ENCODE assay signal across 15 cellular contexts in the genomic region with DNA sequence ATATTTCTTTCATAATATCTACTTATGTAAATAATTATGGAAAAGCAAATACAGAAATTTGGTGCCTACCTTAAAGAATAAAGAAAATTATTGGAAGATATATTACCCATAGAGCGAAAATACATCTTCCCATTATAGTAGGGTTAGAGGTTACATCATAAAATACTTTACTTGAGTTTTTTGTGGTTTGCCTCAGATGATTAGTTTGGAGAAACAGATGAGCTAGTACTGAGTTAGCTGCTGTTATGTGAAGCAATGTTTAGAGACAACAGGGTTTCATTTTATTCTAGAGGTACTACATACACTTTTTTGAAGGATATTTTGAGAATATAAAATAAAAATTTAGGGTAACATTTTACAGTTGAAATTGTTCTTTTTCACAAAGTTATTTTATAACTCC. TPM values are rescaled to one million over a fixed set of nuclear protein-coding genes. Genes with fewer than 3 reads are reported as not detected.
DNase-seq lines count a peak whose midpoint lies in the region; ATAC-seq and TF ChIP-seq lines count a peak whose summit lies in the region.
"Had no signal": no experiment of that assay in that cellular context is flagged by ENCODE, and none has a peak within 500 bp of the region (broad histone marks: within the 10 kb centered on the region; RNA-seq: fewer than 3 reads in every experiment).

No MANE protein-coding gene starts in this region.

- H3K14ac ChIP-seq in trophoblast cell (ENCODE audit: low read length): no peak overlapping the region

- no peak overlapping the region for H3K23ac ChIP-seq in trophoblast cell (ENCODE audit: low read length)

- H4K91ac ChIP-seq in trophoblast cell (ENCODE audit: low read depth, low read length): no peak overlapping the region

- H3K79me1 ChIP-seq in trophoblast cell (ENCODE audit: low read length): peaks cover 24% of the 10 kb centered on the region

- no peak overlapping the region for H3K4me2 ChIP-seq in trophoblast cell (ENCODE audit: low read length)
- H3K4me2 ChIP-seq: BLaER1 had no signal

- ATAC-seq in heart right ventricle: no peak
- no peak for ATAC-seq in upper lobe of right lung
- ATAC-seq in HG02981 (IDR thresholded peaks at IDR 0.05; ENCODE audit: unreplicated experiment): no peak
- ATAC-seq: left cardiac atrium had no signal

- H2BK12ac ChIP-seq in trophoblast cell (ENCODE audit: low read length): no peak overlapping the region

- no peak overlapping the region for H2BK120ac ChIP-seq in trophoblast cell (ENCODE audit: insufficient read depth, low read length, poor library complexity)

- peak overlapping the region in 9 of 10 donors; percentile 6 to 99 (median 97) for H3K27ac ChIP-seq in heart right ventricle
- peak overlapping the region; percentile 4 for H3K27ac ChIP-seq in upper lobe of right lung
- no peak overlapping the region for H3K27ac ChIP-seq in trophoblast cell (ENCODE audit: low read depth, low read length)
- H3K27ac ChIP-seq: BLaER1 had no signal

- no peak overlapping the region for H3K9ac ChIP-seq in trophoblast cell (ENCODE audit: low read length)
- H3K9ac ChIP-seq: BLaER1 had no signal

- H3K4me1 ChIP-seq in heart right ventricle (peaks cover 0 to 44% (median 24%) of the 10 kb centered on the region in 9 donors), upper lobe of right lung (peaks cover 13% of the 10 kb centered on the region), trophoblast cell (ENCODE audit: control insufficient read depth in 1 of 2, insufficient read depth in 2 of 2, low read length in 2 of 2) (no peaks in the 10 kb centered on the region)

- no peak overlapping the region for H2BK5ac ChIP-seq in trophoblast cell (ENCODE audit: low read depth, low read length, poor library complexity)

- H3K9me3 ChIP-seq in heart right ventricle (no peaks in the 10 kb centered on the region), upper lobe of right lung (no peaks in the 10 kb centered on the region), trophoblast cell (ENCODE audit: insufficient read depth, low read depth, low read length) (no peaks in the 10 kb centered on the region)
- H3K9me3 ChIP-seq: BLaER1 had no signal

- WGBS in heart right ventricle, 2 donors: 87 to 89% methylated on average over 1 of the region's 1 CpG
- WGBS in trophoblast cell (ENCODE audit: extremely low coverage, insufficient coverage, insufficient read length): no CpG with 5 or more reads among the region's 1 CpG

- no peaks in the 10 kb centered on the region for H3K36me3 ChIP-seq in heart right ventricle
- H3K36me3 ChIP-seq in upper lobe of right lung: no peaks in the 10 kb centered on the region
- H3K36me3 ChIP-seq in trophoblast cell (ENCODE audit: control insufficient read depth in 1 of 2, insufficient read depth in 2 of 2, low read length in 2 of 2): peaks cover 0 to 3% of the 10 kb centered on the region in 2 experiments
- H3K36me3 ChIP-seq: BLaER1 had no signal

- H3K18ac ChIP-seq in trophoblast cell (ENCODE audit: low read length): no peak overlapping the region

- intact Hi-C loops in heart right ventricle (cut with DNase I): loop anchor here in 6 of 10 donors (5.0 to 10.0 kb wide), 3 partner anchors 34 to 724 kb away; no protein-coding TSS in a partner anchor
- intact Hi-C loops in cardiac septum (cut with DNase I): loop anchor here (10.0 kb wide), 2 partner anchors 194 to 424 kb away; no protein-coding TSS in a partner anchor
- intact Hi-C loops in upper lobe of right lung (cut with DNase I): no loop called here

- DNase-seq in heart right ventricle: no peak
- no peak for DNase-seq in cardiac septum (ENCODE audit: low spot score)
- DNase-seq in OCI-M1 (lab: John Stamatoyannopoulos, UW): peak; percentile 82
- peak; percentile 70 for DNase-seq in fibroblast of mammary gland (ENCODE audit: low read depth)
- DNase-seq in upper lobe of right lung: no peak
- no peak for DNase-seq in trophoblast cell
- no peak for DNase-seq in NCI-H82 treated with DMSO at 0.1 percent for 48 hours (lab: John Stamatoyannopoulos, UW; ENCODE audit: unreplicated experiment)
- DNase-seq: activated T-cell treated with anti-CD3 and anti-CD28 coated beads, Interleukin-2, amount 50 U/mL, for 24 hours; HFFc6; left cardiac atrium; MM.1S; NK-92 treated with Interleukin-12 subunit alpha and Interleukin-12 subunit beta, amount 100 ng/mL, for 24 hours; occipital lobe had no signal

- no peak overlapping the region for H2AFZ ChIP-seq in trophoblast cell (ENCODE audit: insufficient read depth, low read length, poor library complexity)

- H3K79me2 ChIP-seq in trophoblast cell (ENCODE audit: control insufficient read depth, insufficient read depth, low read length, poor library complexity): peaks cover 23% of the 10 kb centered on the region

- no peak overlapping the region for H2AK5ac ChIP-seq in trophoblast cell (ENCODE audit: low read length)

- H4K12ac ChIP-seq in trophoblast cell (ENCODE audit: low read depth, low read length): no peak overlapping the region

- no peak overlapping the region for H3K4ac ChIP-seq in trophoblast cell (ENCODE audit: low read depth, low read length)

- TF ChIP-seq CTCF in heart right ventricle (IDR thresholded peaks at IDR 0.05) (no peak), fibroblast of mammary gland (conservative IDR thresholded peaks at IDR 0.05; ENCODE audit: control insufficient read depth, insufficient read depth, low read depth, low read length) (no peak), upper lobe of right lung (IDR thresholded peaks at IDR 0.05) (no peak)

- no peaks in the 10 kb centered on the region for H3K27me3 ChIP-seq in heart right ventricle
- H3K27me3 ChIP-seq in upper lobe of right lung: no peaks in the 10 kb centered on the region
- no peaks in the 10 kb centered on the region for H3K27me3 ChIP-seq in trophoblast cell (ENCODE audit: insufficient read depth, low read length)

- H3K4me3 ChIP-seq in heart right ventricle: peak overlapping the region in 1 of 10 donors; percentile 10
- H3K4me3 ChIP-seq in fibroblast of mammary gland (ENCODE audit: control insufficient read depth, low read depth, low read length): no peak overlapping the region
- no peak overlapping the region for H3K4me3 ChIP-seq in upper lobe of right lung
- no peak overlapping the region for H3K4me3 ChIP-seq in trophoblast cell (ENCODE audit: low read depth, low read length)
- H3K4me3 ChIP-seq: BLaER1 had no signal

- H4K8ac ChIP-seq in trophoblast cell (ENCODE audit: low read depth, low read length): no peak overlapping the region

RNA-seq across cellular contexts. Expression of a gene that starts 2.9 kb away (rescaled TPM):
- total RNA-seq in heart right ventricle (10 to 100 TPM; 18.9 to 28.4 (median 24.6) TPM), cardiac septum (32.5 TPM), upper lobe of right lung (60.6 TPM)
- polyA plus RNA-seq in heart right ventricle: 10 to 100 TPM in 1 of 2 donors, 1 to 10 TPM in 1; 8.5 to 41.1 TPM
- 53.9 and 56.9 TPM in 2 replicates for polyA plus RNA-seq in trophoblast cell (2013)

RNA-seq across cellular contexts. Expression of a gene that starts 5.7 kb away (rescaled TPM):
- total RNA-seq in heart right ventricle: 1 to 10 TPM; 1.9 to 6.4 (median 3.3) TPM
- polyA plus RNA-seq in heart right ventricle: under 1 TPM; 0.23 to 0.44 TPM
- total RNA-seq in cardiac septum: 1.8 TPM
- total RNA-seq in upper lobe of right lung: 0.69 TPM
- polyA plus RNA-seq in trophoblast cell (2013): 27.4 and 28.4 TPM in 2 replicates

Comparison
In these comparisons a context has a peak if more than half of its experiments do, and no peak if none do; other contexts are left out.
1. DNase-seq: peak in OCI-M1 (single experiment) and fibroblast of mammary gland (single experiment); none in heart right ventricle (0 of 2), cardiac septum (single experiment), upper lobe of right lung (single experiment), trophoblast cell (0 of 2) and NCI-H82 treated with DMSO at 0.1 percent for 48 hours (single experiment).